26 cellular contexts compared by ENCODE assay signal in the genomic region with DNA sequence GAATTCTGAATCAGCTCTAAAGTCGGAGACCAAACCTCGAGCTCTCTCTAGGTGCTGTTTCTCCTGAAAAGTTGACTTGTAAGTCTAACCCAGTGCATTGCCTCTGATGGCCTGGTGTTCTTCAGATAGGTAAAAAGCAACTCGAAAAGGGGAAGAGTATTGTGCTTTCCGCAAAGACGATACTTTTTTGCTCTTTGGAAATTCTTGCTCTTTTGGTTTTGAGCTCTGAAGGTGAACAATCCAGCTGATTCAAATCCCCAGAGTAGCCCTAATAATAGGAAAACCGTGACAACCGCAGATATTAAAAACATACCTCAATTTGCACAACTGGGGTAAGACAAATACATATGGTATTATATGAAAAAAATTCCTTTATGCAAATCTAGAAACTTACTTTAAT.
DNase-seq lines count a peak whose midpoint lies in the region; ATAC-seq and TF ChIP-seq lines count a peak whose summit lies in the region.
"Had no signal": no experiment of that assay in that cellular context is flagged by ENCODE, and none has a peak within 500 bp of the region (broad histone marks: within the 10 kb centered on the region; RNA-seq: fewer than 3 reads in every experiment).

No MANE protein-coding gene starts in this region.

- H3K4me3 ChIP-seq in OCI-LY7 (ENCODE audit: low read depth, low read length, poor library complexity, severe bottlenecking), result peak overlapping the region; percentile 42
- no peak overlapping the region for H3K4me3 ChIP-seq in mesenchymal stem cell (ENCODE audit: insufficient read depth in 1 of 2, low read depth in 1 of 2, low read length in 2 of 2)
- H3K4me3 ChIP-seq in uterus, result no peak overlapping the region
- H3K4me3 ChIP-seq in smooth muscle cell, result no peak overlapping the region
- H3K4me3 ChIP-seq: K562, left lung, skin epidermis, suprapubic skin had no signal

- no peak overlapping the region for H4K8ac ChIP-seq in mesenchymal stem cell (ENCODE audit: low read length)

- CTCF ChIA-PET in OCI-LY7 (lab: Charles Lee; ENCODE audit: unreplicated experiment), result interaction anchor here (1.1 to 1.6 kb wide), 3 partner anchors 10 to 16 kb away, joined by 3 to 6 read pairs (median 5); no protein-coding TSS in a partner anchor

- no peaks in the 10 kb centered on the region for H3K79me2 ChIP-seq in OCI-LY7 (ENCODE audit: insufficient read depth, low read depth, low read length)
- H3K79me2 ChIP-seq in smooth muscle cell (ENCODE audit: low read depth), result no peaks in the 10 kb centered on the region

- no peak for TF ChIP-seq CTCF in OCI-LY7 (conservative IDR thresholded peaks at IDR 0.05; ENCODE audit: low read length)
- TF ChIP-seq CTCF in uterus (IDR thresholded peaks at IDR 0.05), result no peak
- no peak for TF ChIP-seq CTCF in smooth muscle cell (IDR thresholded peaks at IDR 0.05; ENCODE audit: borderline replicate concordance, insufficient read depth, poor library complexity, severe bottlenecking)

- ATAC-seq in activated CD4-positive, CD25-positive, alpha-beta regulatory T cell treated with anti-CD3 and anti-CD28 coated beads, Interleukin-2, amount 50 U/mL, for 24 hours, result peak; percentile 33 to 37
- no peak for ATAC-seq in Right ventricle myocardium inferior
- ATAC-seq in GM21515 (IDR thresholded peaks at IDR 0.05; ENCODE audit: unreplicated experiment), result no peak
- ATAC-seq: CD8-positive, alpha-beta T cell; HCT116; K562; left lung; natural killer cell had no signal

- BruUV-seq in OCI-LY7 (replicated peaks; lab: Mats Ljungman, UMichigan), result no TSS peak

- H2AK5ac ChIP-seq in mesenchymal stem cell (ENCODE audit: low read length, severe bottlenecking), result no peak overlapping the region

- H2BK120ac ChIP-seq in mesenchymal stem cell (ENCODE audit: low read depth, low read length), result no peak overlapping the region

- H4K20me1 ChIP-seq in OCI-LY7 (ENCODE audit: insufficient read depth, low read length) (no peaks in the 10 kb centered on the region), smooth muscle cell (ENCODE audit: low read depth) (no peaks in the 10 kb centered on the region)

- H3K4me1 ChIP-seq in OCI-LY7 (ENCODE audit: insufficient read depth, low read length, poor library complexity, severe bottlenecking), result peaks cover 94% of the 10 kb centered on the region
- no peaks in the 10 kb centered on the region for H3K4me1 ChIP-seq in mesenchymal stem cell (ENCODE audit: control insufficient read depth, insufficient read depth, low read depth, low read length)
- peaks cover 0 to 6% of the 10 kb centered on the region in 2 donors for H3K4me1 ChIP-seq in uterus
- H3K4me1 ChIP-seq in smooth muscle cell (ENCODE audit: low read depth), result peaks cover 31% of the 10 kb centered on the region

- no peaks in the 10 kb centered on the region for H3K79me1 ChIP-seq in mesenchymal stem cell (replicated peaks; ENCODE audit: low read length, poor library complexity, severe bottlenecking)

- no peak overlapping the region for H3K23ac ChIP-seq in mesenchymal stem cell (ENCODE audit: low read length in 2 of 2)

- H3K4ac ChIP-seq in mesenchymal stem cell (ENCODE audit: low read depth in 1 of 2, low read length in 2 of 2), result no peak overlapping the region

- POLR2A ChIA-PET in OCI-LY7 (lab: Charles Lee), result interaction anchor here (0.7 to 3.7 kb wide), 15 partner anchors 8 to 525 kb away, joined by 3 to 26 read pairs (median 6); partner anchors contain the start of gene ZFP36L1

- H3K9ac ChIP-seq in mesenchymal stem cell (ENCODE audit: low read length) (no peak overlapping the region), smooth muscle cell (ENCODE audit: low read depth) (no peak overlapping the region)

- no peak for TF ChIP-seq POLR2A in uterus (IDR thresholded peaks at IDR 0.05)

- no peak overlapping the region for H3K18ac ChIP-seq in mesenchymal stem cell (ENCODE audit: low read depth in 1 of 2, low read length in 2 of 2)

- H2AFZ ChIP-seq in OCI-LY7 (ENCODE audit: low read length), result peak overlapping the region; percentile 54; the same call in 1 of the 2 replicates
- H2AFZ ChIP-seq in mesenchymal stem cell (ENCODE audit: low read depth, low read length), result no peak overlapping the region
- H2AFZ ChIP-seq in smooth muscle cell (ENCODE audit: low read depth), result no peak overlapping the region

- no peaks in the 10 kb centered on the region for H3K9me2 ChIP-seq in OCI-LY7 (ENCODE audit: insufficient read depth, low read length)

- H2BK12ac ChIP-seq in mesenchymal stem cell (ENCODE audit: low read length in 2 of 2), result no peak overlapping the region

- H3K4me2 ChIP-seq in OCI-LY7 (ENCODE audit: low read length) (peak overlapping the region; percentile 75), mesenchymal stem cell (ENCODE audit: low read length, poor library complexity, severe bottlenecking) (no peak overlapping the region), smooth muscle cell (no peak overlapping the region)

- H2BK5ac ChIP-seq in mesenchymal stem cell (ENCODE audit: low read depth, low read length, poor library complexity, severe bottlenecking), result peak overlapping the region; percentile 58

- DNase-seq in activated CD4-positive, CD25-positive, alpha-beta regulatory T cell treated with anti-CD3 and anti-CD28 coated beads, Interleukin-2, amount 50 U/mL, for 72 hours, result no peak
- DNase-seq in OCI-LY7 (ENCODE audit: low spot score) (peak; percentile 68), mesenchymal stem cell (no peak), uterus (no peak), smooth muscle cell (lab: John Stamatoyannopoulos, UW; ENCODE audit: unreplicated experiment) (no peak), Right ventricle myocardium inferior (ENCODE audit: missing footprints) (no peak)
- DNase-seq: activated CD4-positive, alpha-beta T cell treated with anti-CD3 and anti-CD28 coated beads for 4 hours; activated T-cell treated with anti-CD3 and anti-CD28 coated beads, Interleukin-2, amount 50 U/mL, for 1 hour; amniotic stem cell; brain microvascular endothelial cell; CD8-positive, alpha-beta T cell; DMS 273 treated with DMSO at 0.1 percent for 48 hours; left lung; midbrain; natural killer cell; NCI-H2081 treated with DMSO at 0.1 percent for 48 hours; NCI-H345; NCI-H748 treated with DMSO at 0.1 percent for 48 hours; RPMI8226 had no signal

- intact Hi-C loops in OCI-LY7 (cut with micrococcal nuclease; ENCODE audit: unreplicated experiment) (loop anchor here (5.0 kb wide), 4 partner anchors 105 to 550 kb away; no protein-coding TSS in a partner anchor), uterus (cut with DNase I; ENCODE audit: low total_unique reads) (no loop called here), Right ventricle myocardium inferior (cut with DNase I) (no loop called here)

- H2BK15ac ChIP-seq in mesenchymal stem cell (ENCODE audit: low read depth, poor library complexity, severe bottlenecking), result no peak overlapping the region

- no peak overlapping the region for H4K91ac ChIP-seq in mesenchymal stem cell (ENCODE audit: low read length)

- H3K9me3 ChIP-seq in OCI-LY7 (ENCODE audit: low read length) (no peaks in the 10 kb centered on the region), mesenchymal stem cell (ENCODE audit: control insufficient read depth, low read length) (no peaks in the 10 kb centered on the region), uterus (no peaks in the 10 kb centered on the region), smooth muscle cell (replicated peaks; ENCODE audit: low read depth) (no peaks in the 10 kb centered on the region)
- H3K9me3 ChIP-seq: left lung, suprapubic skin had no signal

- WGBS in mesenchymal stem cell, result over 99% methylated on average over 7 of the region's 7 CpGs
- 95% methylated on average over 7 of the region's 7 CpGs for WGBS in smooth muscle cell (ENCODE audit: low lambda C conversion rate)

- peak overlapping the region; percentile 93 for H3K27ac ChIP-seq in OCI-LY7 (ENCODE audit: low read depth, low read length, poor library complexity, severe bottlenecking)
- H3K27ac ChIP-seq in mesenchymal stem cell (ENCODE audit: low read length, poor library complexity, severe bottlenecking), result no peak overlapping the region
- H3K27ac ChIP-seq in uterus, result peak overlapping the region; percentile 69 to 75
- H3K27ac ChIP-seq in smooth muscle cell (ENCODE audit: low read depth), result no peak overlapping the region
- H3K27ac ChIP-seq: 22Rv1, brain microvascular endothelial cell, suprapubic skin had no signal

- H3K27me3 ChIP-seq in mesenchymal stem cell (ENCODE audit: control insufficient read depth in 1 of 2, insufficient read depth in 1 of 2, low read length in 2 of 2) (no peaks in the 10 kb centered on the region), uterus (no peaks in the 10 kb centered on the region), smooth muscle cell (ENCODE audit: low read depth) (no peaks in the 10 kb centered on the region)
- H3K27me3 ChIP-seq: brain microvascular endothelial cell, left lung, suprapubic skin had no signal

- H3F3A ChIP-seq in smooth muscle cell (ENCODE audit: low read depth), result peaks cover 8% of the 10 kb centered on the region

- H3K36me3 ChIP-seq in OCI-LY7 (ENCODE audit: insufficient read depth, low read length) (no peaks in the 10 kb centered on the region), mesenchymal stem cell (ENCODE audit: control insufficient read depth in 1 of 2, insufficient read depth in 2 of 2, low read depth in 1 of 2, low read length in 2 of 2) (no peaks in the 10 kb centered on the region), uterus (no peaks in the 10 kb centered on the region), smooth muscle cell (ENCODE audit: low read depth) (no peaks in the 10 kb centered on the region)
- H3K36me3 ChIP-seq: brain microvascular endothelial cell, left lung, suprapubic skin had no signal

- no peak overlapping the region for H3K14ac ChIP-seq in mesenchymal stem cell (ENCODE audit: low read length in 2 of 2)

Comparison
In these comparisons a context has a peak if more than half of its experiments do, and no peak if none do; other contexts are left out.
1. ATAC-seq: peak in activated CD4-positive, CD25-positive, alpha-beta regulatory T cell treated with anti-CD3 and anti-CD28 coated beads, Interleukin-2, amount 50 U/mL, for 24 hours (2 of 2); none in Right ventricle myocardium inferior (single experiment) and GM21515 (single experiment).
2. H3K27ac ChIP-seq: peak in OCI-LY7 (single experiment) and uterus (2 of 2); none in mesenchymal stem cell (single experiment) and smooth muscle cell (single experiment).